ENCODE assay signal across 8 cellular contexts in genomic region chr9:128554155-128554862, GRCh38. TPM values are rescaled to one million over a fixed set of nuclear protein-coding genes. Genes with fewer than 3 reads are reported as not detected.
DNase-seq lines count a peak whose midpoint lies in the region; ATAC-seq and TF ChIP-seq lines count a peak whose summit lies in the region.

No MANE protein-coding gene starts in this region.

- peak overlapping the region; percentile 75 for H3K9ac ChIP-seq in Loucy (ENCODE audit: low read depth, low read length, poor library complexity, severe bottlenecking)

- no peak overlapping the region for H3K27ac Mint-ChIP-seq in CD8-positive, alpha-beta T cell
- H3K27ac Mint-ChIP-seq in activated naive CD8-positive, alpha-beta T cell treated with anti-CD3 and anti-CD28 coated beads, Interleukin-2, amount 50 U/mL, for 24 hours = no peak overlapping the region

- H4K20me1 ChIP-seq in Loucy (ENCODE audit: insufficient read depth, low read length, poor library complexity, severe bottlenecking) = peaks cover 34% of the 10 kb centered on the region

- intact Hi-C loops in CD8-positive, alpha-beta T cell (cut with DNase I, micrococcal nuclease) = loop anchor here (5.0 to 10.0 kb wide), 3 partner anchors 218 to 942 kb away; partner anchors contain the start of genes GOLGA2 (in 1 of the 2), STXBP1 (in 1 of the 2), SWI5 (in 1 of the 2) and ZER1 (in 1 of the 2)
- intact Hi-C loops in left ventricle myocardium inferior (cut with micrococcal nuclease) (no loop called here), gastrocnemius medialis (cut with DNase I; ENCODE audit: low total_unique reads) (loop anchor here (5.0 kb wide), 1 partner anchor 52 kb away; the partner anchor contains the start of gene GLE1)

- H3K4me3 ChIP-seq in CD8-positive, alpha-beta T cell (ENCODE audit: low read depth, low read length) = peak overlapping the region; percentile 76
- peak overlapping the region; percentile 76 for H3K4me3 ChIP-seq in Loucy (ENCODE audit: low read length, poor library complexity, severe bottlenecking)
- peak overlapping the region; percentile 99 for H3K4me3 ChIP-seq in left ventricle myocardium inferior
- H3K4me3 ChIP-seq in gastrocnemius medialis = peak overlapping the region; percentile 12 to 100 (median 84)

- peaks cover 38% of the 10 kb centered on the region for H3K4me1 Mint-ChIP-seq in CD8-positive, alpha-beta T cell (ENCODE audit: low read depth)
- H3K4me1 Mint-ChIP-seq in activated naive CD8-positive, alpha-beta T cell treated with anti-CD3 and anti-CD28 coated beads, Interleukin-2, amount 50 U/mL, for 24 hours = peaks cover 42% of the 10 kb centered on the region

- H3K9me3 ChIP-seq in CD8-positive, alpha-beta T cell (ENCODE audit: low read length) = no peaks in the 10 kb centered on the region
- no peaks in the 10 kb centered on the region for H3K9me3 ChIP-seq in Loucy (ENCODE audit: insufficient read depth, low read depth, low read length)
- no peaks in the 10 kb centered on the region for H3K9me3 ChIP-seq in left ventricle myocardium inferior (replicated peaks)
- no peaks in the 10 kb centered on the region for H3K9me3 ChIP-seq in gastrocnemius medialis

- H3K4me2 ChIP-seq in Loucy (ENCODE audit: low read depth, low read length, poor library complexity, severe bottlenecking) = peak overlapping the region; percentile 84

- TF ChIP-seq POLR2A in gastrocnemius medialis (IDR thresholded peaks at IDR 0.05) (no peak), GM18505 (IDR thresholded peaks at IDR 0.05; ENCODE audit: borderline replicate concordance, extremely low read depth, insufficient read depth, insufficient read length) (no peak)

- H3K36me3 Mint-ChIP-seq in CD8-positive, alpha-beta T cell = peaks cover 7% of the 10 kb centered on the region
- peaks cover 2% of the 10 kb centered on the region for H3K36me3 Mint-ChIP-seq in activated naive CD8-positive, alpha-beta T cell treated with anti-CD3 and anti-CD28 coated beads, Interleukin-2, amount 50 U/mL, for 24 hours (ENCODE audit: low read depth)

- no peak for ATAC-seq in CD8-positive, alpha-beta T cell
- peak; percentile 23 for ATAC-seq in activated naive CD8-positive, alpha-beta T cell treated with anti-CD3 and anti-CD28 coated beads, Interleukin-2, amount 50 U/mL, for 24 hours
- ATAC-seq in gastrocnemius medialis (no peak), GM18505 (IDR thresholded peaks at IDR 0.05; ENCODE audit: unreplicated experiment) (no peak), HG02759 (IDR thresholded peaks at IDR 0.05; ENCODE audit: unreplicated experiment) (no peak)

- in situ Hi-C loops in gastrocnemius medialis (cut with MboI; ENCODE audit: low sequenced_read_pairs in 4 of 4) = no loop called here

- no peak overlapping the region for H3K4me3 Mint-ChIP-seq in CD8-positive, alpha-beta T cell
- H3K4me3 Mint-ChIP-seq in activated naive CD8-positive, alpha-beta T cell treated with anti-CD3 and anti-CD28 coated beads, Interleukin-2, amount 50 U/mL, for 24 hours = no peak overlapping the region

- peak in 1 of 7 experiments; percentile 31 for DNase-seq in CD8-positive, alpha-beta T cell
- peak; percentile 37 for DNase-seq in activated naive CD8-positive, alpha-beta T cell treated with anti-CD3 and anti-CD28 coated beads, Interleukin-2, amount 50 U/mL, for 24 hours
- peak; percentile 52 for DNase-seq in left ventricle myocardium inferior
- peak; percentile 4 to 34 for DNase-seq in gastrocnemius medialis
- no peak for DNase-seq in UCSD-AML1 (lab: John Stamatoyannopoulos, UW; ENCODE audit: unreplicated experiment)

- TF ChIP-seq CTCF in CD8-positive, alpha-beta T cell (IDR thresholded peaks at IDR 0.05) = no peak
- TF ChIP-seq CTCF in Loucy (conservative IDR thresholded peaks at IDR 0.05; ENCODE audit: low read length) = no peak
- no peak for TF ChIP-seq CTCF in left ventricle myocardium inferior (IDR thresholded peaks at IDR 0.05; ENCODE audit: borderline replicate concordance)
- TF ChIP-seq CTCF in gastrocnemius medialis (IDR thresholded peaks at IDR 0.05 in 4 of 5, conservative IDR thresholded peaks at IDR 0.05 in 1 of 5) = no peak

- H2AFZ ChIP-seq in Loucy (ENCODE audit: low read length) = no peak overlapping the region

- POLR2A ChIA-PET in CD8-positive, alpha-beta T cell (lab: Charles Lee) = interaction anchor here (0.7 to 4.0 kb wide), 4 partner anchors 8 to 50 kb away, joined by 3 to 18 read pairs (median 10); partner anchors contain the start of gene GLE1

- no peaks in the 10 kb centered on the region for H3K36me3 ChIP-seq in CD8-positive, alpha-beta T cell (ENCODE audit: insufficient read depth, low read length)
- no peaks in the 10 kb centered on the region for H3K36me3 ChIP-seq in Loucy (ENCODE audit: insufficient read depth, low read length)
- no peaks in the 10 kb centered on the region for H3K36me3 ChIP-seq in left ventricle myocardium inferior
- H3K36me3 ChIP-seq in gastrocnemius medialis = no peaks in the 10 kb centered on the region

- no peaks in the 10 kb centered on the region for H3K9me2 ChIP-seq in Loucy (replicated peaks; ENCODE audit: low read depth, low read length)

- H3K4me1 ChIP-seq in CD8-positive, alpha-beta T cell (ENCODE audit: insufficient read depth, low read length) = peaks cover 72% of the 10 kb centered on the region
- H3K4me1 ChIP-seq in Loucy (ENCODE audit: insufficient read depth, low read length, poor library complexity, severe bottlenecking) = peaks cover 61% of the 10 kb centered on the region
- peaks cover 98% of the 10 kb centered on the region for H3K4me1 ChIP-seq in left ventricle myocardium inferior
- peaks cover 56 to 63% of the 10 kb centered on the region in 2 donors for H3K4me1 ChIP-seq in gastrocnemius medialis

- H3K27me3 Mint-ChIP-seq in CD8-positive, alpha-beta T cell (ENCODE audit: low read depth) = no peaks in the 10 kb centered on the region
- H3K27me3 Mint-ChIP-seq in activated naive CD8-positive, alpha-beta T cell treated with anti-CD3 and anti-CD28 coated beads, Interleukin-2, amount 50 U/mL, for 24 hours = no peaks in the 10 kb centered on the region

- peak overlapping the region; percentile 65 for H3K27ac ChIP-seq in CD8-positive, alpha-beta T cell (ENCODE audit: low read depth, low read length)
- H3K27ac ChIP-seq in left ventricle myocardium inferior (replicated peaks) (peak overlapping the region; percentile 100), gastrocnemius medialis (peak overlapping the region; percentile 77 to 97 (median 92))

- no peaks in the 10 kb centered on the region for H3K27me3 ChIP-seq in CD8-positive, alpha-beta T cell (ENCODE audit: insufficient read depth, low read length)
- H3K27me3 ChIP-seq in Loucy (ENCODE audit: insufficient read depth, low read length, poor library complexity, severe bottlenecking) (no peaks in the 10 kb centered on the region), left ventricle myocardium inferior (ENCODE audit: low read depth) (no peaks in the 10 kb centered on the region), gastrocnemius medialis (no peaks in the 10 kb centered on the region)

- no peaks in the 10 kb centered on the region for H3K9me3 Mint-ChIP-seq in CD8-positive, alpha-beta T cell
- no peaks in the 10 kb centered on the region for H3K9me3 Mint-ChIP-seq in activated naive CD8-positive, alpha-beta T cell treated with anti-CD3 and anti-CD28 coated beads, Interleukin-2, amount 50 U/mL, for 24 hours

- CTCF ChIA-PET in CD8-positive, alpha-beta T cell (lab: Charles Lee) = no interaction called here

- H3K79me2 ChIP-seq in Loucy (ENCODE audit: insufficient read depth, low read length) = peaks cover 55% of the 10 kb centered on the region

- peaks cover 10% of the 10 kb centered on the region for H3F3A ChIP-seq in Loucy (ENCODE audit: low read depth)

RNA-seq across cellular contexts. Expression of gene SPTAN1, which starts 1.9 kb away (rescaled TPM):
- total RNA-seq in CD8-positive, alpha-beta T cell = 100 to 1,000 TPM; 299 to 332 TPM
- total RNA-seq in left ventricle myocardium inferior (269 TPM), gastrocnemius medialis (10 to 100 TPM; 30.2 to 41.5 (median 33.0) TPM)

RNA-seq across cellular contexts. Expression of gene GLE1, which starts 49.8 kb away (rescaled TPM):
- total RNA-seq in CD8-positive, alpha-beta T cell = 1 to 10 TPM; 6.6 to 8.5 TPM
- total RNA-seq in left ventricle myocardium inferior (18.8 TPM), gastrocnemius medialis (10 to 100 TPM; 31.4 to 56.7 (median 32.7) TPM)
